ENCODE assay signal across 8 cellular contexts in the genomic region with DNA sequence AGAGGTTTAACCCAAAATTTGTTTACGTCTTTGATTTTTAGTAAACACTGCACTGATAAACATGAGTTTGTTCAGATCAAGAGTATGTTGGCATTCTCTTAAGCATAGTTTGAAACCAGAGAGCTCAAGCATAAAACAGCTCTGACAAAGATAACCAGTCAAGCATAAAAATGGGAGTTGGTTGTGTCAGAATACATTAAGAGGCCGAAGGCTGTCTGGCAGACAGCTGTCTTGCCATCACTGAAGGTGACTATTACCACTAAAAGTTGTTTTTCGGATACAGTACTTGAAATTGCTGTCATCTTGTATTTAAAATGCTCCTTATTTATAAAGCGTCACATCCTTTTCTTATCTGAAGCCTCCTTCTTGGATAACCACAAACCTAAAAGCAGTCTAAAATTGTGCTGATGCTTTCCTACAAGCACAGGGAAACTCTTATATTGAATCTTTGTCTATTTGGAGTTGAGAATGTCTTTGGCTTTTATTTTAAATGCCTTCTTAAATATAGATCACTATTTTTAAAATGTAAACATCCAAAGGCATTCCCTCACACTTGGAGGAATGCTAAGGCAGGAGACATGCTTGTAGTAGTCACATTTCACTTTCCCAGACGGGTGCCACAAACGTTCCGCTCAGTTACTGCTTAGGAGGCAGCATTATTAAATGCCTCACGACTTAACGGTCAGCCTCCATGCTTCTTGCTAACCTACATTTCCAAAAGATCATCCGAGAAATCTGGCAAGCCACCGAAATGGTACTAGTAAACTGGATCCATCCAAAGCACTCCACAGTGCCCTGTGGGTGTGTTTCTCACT. TPM values are rescaled to one million over a fixed set of nuclear protein-coding genes. Genes with fewer than 3 reads are reported as not detected.
DNase-seq lines count a peak whose midpoint lies in the region; ATAC-seq and TF ChIP-seq lines count a peak whose summit lies in the region.

No MANE protein-coding gene starts in this region.

- H3K27me3 ChIP-seq in hepatocyte = no peaks in the 10 kb centered on the region

- H3K27me3 Mint-ChIP-seq in activated CD4-positive, alpha-beta T cell treated with anti-CD3 and anti-CD28 coated beads, Interleukin-2, amount 10 ng/mL, durations not matched to agents 7 days and 5 days = peaks cover 66% of the 10 kb centered on the region
- peaks cover 48 to 65% of the 10 kb centered on the region in 2 donors for H3K27me3 Mint-ChIP-seq in T-cell

- peak overlapping the region; percentile 8 for H3K4me3 Mint-ChIP-seq in activated CD4-positive, alpha-beta T cell treated with anti-CD3 and anti-CD28 coated beads, Interleukin-2, amount 10 ng/mL, durations not matched to agents 7 days and 5 days
- H3K4me3 Mint-ChIP-seq in T-cell = peak overlapping the region; percentile 34 to 39 (median 38)

- H3K4me2 ChIP-seq in hepatocyte = peak overlapping the region; percentile 95

- H4K20me1 ChIP-seq in hepatocyte (ENCODE audit: insufficient read depth, poor library complexity, severe bottlenecking) = no peaks in the 10 kb centered on the region

- 22% methylated on average over 11 of the region's 11 CpGs for WGBS in hepatocyte (ENCODE audit: low lambda C conversion rate, missing lambda C conversion rate)

- peaks cover 40% of the 10 kb centered on the region for H3K79me2 ChIP-seq in hepatocyte

- CTCF ChIA-PET in activated CD4-positive, alpha-beta T cell treated with anti-CD3 and anti-CD28 coated beads, Interleukin-2, amount 10 ng/mL, durations not matched to agents 7 days and 5 days (lab: Charles Lee) = no interaction called here
- CTCF ChIA-PET in T-cell (lab: Charles Lee) = no interaction called here

- DNase-seq in activated CD4-positive, alpha-beta T cell treated with anti-CD3 and anti-CD28 coated beads, Interleukin-2, amount 10 ng/mL, durations not matched to agents 7 days and 5 days = no peak
- no peak for DNase-seq in activated CD4-positive, alpha-beta T cell treated with anti-CD3 and anti-CD28 coated beads, Interleukin-2, amount 50 U/mL, for 4 hours
- DNase-seq in T-cell (no peak), hepatocyte (ENCODE audit: low spot score) (no peak), islet precursor cell (no peak)
- DNase-seq in activated naive CD4-positive, alpha-beta T cell treated with Interleukin-2 at 50 U/mL for 16 hours = no peak

- H3K27ac ChIP-seq in hepatocyte (peak overlapping the region; percentile 89), skin epidermis (peak overlapping the region in 4 of 21 experiments; percentile 32 to 74 (median 68))

- no peak for TF ChIP-seq CTCF in hepatocyte (IDR thresholded peaks at IDR 0.05; ENCODE audit: poor library complexity)

- ATAC-seq in T-cell (replicated peaks in 1 of 4) (no peak), GM19035 (IDR thresholded peaks at IDR 0.05; ENCODE audit: unreplicated experiment) (no peak)

- H3K4me1 Mint-ChIP-seq in activated CD4-positive, alpha-beta T cell treated with anti-CD3 and anti-CD28 coated beads, Interleukin-2, amount 10 ng/mL, durations not matched to agents 7 days and 5 days = peaks cover 3% of the 10 kb centered on the region
- peaks cover 0 to 12% (median 11%) of the 10 kb centered on the region in 3 donors for H3K4me1 Mint-ChIP-seq in T-cell

- no peaks in the 10 kb centered on the region for H3K36me3 ChIP-seq in hepatocyte (replicated peaks; ENCODE audit: insufficient read depth, low read depth)

- H3K9me3 Mint-ChIP-seq in activated CD4-positive, alpha-beta T cell treated with anti-CD3 and anti-CD28 coated beads, Interleukin-2, amount 10 ng/mL, durations not matched to agents 7 days and 5 days = no peaks in the 10 kb centered on the region
- H3K9me3 Mint-ChIP-seq in T-cell = no peaks in the 10 kb centered on the region

- peak overlapping the region; percentile 58 for H2AFZ ChIP-seq in hepatocyte

- no peaks in the 10 kb centered on the region for H3K9me3 ChIP-seq in hepatocyte (ENCODE audit: low read depth)

- POLR2A ChIA-PET in activated CD4-positive, alpha-beta T cell treated with anti-CD3 and anti-CD28 coated beads, Interleukin-2, amount 10 ng/mL, durations not matched to agents 7 days and 5 days (lab: Charles Lee) = no interaction called here
- POLR2A ChIA-PET in T-cell (lab: Charles Lee) = interaction anchor here in 1 of 2 donors (0.6 kb wide), 1 partner anchor 33 kb away, joined by 3 read pairs; no protein-coding TSS in a partner anchor

- no peaks in the 10 kb centered on the region for H3K36me3 Mint-ChIP-seq in activated CD4-positive, alpha-beta T cell treated with anti-CD3 and anti-CD28 coated beads, Interleukin-2, amount 10 ng/mL, durations not matched to agents 7 days and 5 days (ENCODE audit: low read depth)
- H3K36me3 Mint-ChIP-seq in T-cell = no peaks in the 10 kb centered on the region

- H3K27ac Mint-ChIP-seq in activated CD4-positive, alpha-beta T cell treated with anti-CD3 and anti-CD28 coated beads, Interleukin-2, amount 10 ng/mL, durations not matched to agents 7 days and 5 days = no peak overlapping the region
- H3K27ac Mint-ChIP-seq in T-cell = no peak overlapping the region

- no peaks in the 10 kb centered on the region for H3K9me2 ChIP-seq in hepatocyte (replicated peaks; ENCODE audit: insufficient read depth)

- H3K4me3 ChIP-seq in hepatocyte (peak overlapping the region; percentile 15), skin epidermis (peak overlapping the region in 5 of 7 experiments; percentile 50 to 62 (median 54))

- H3K4me1 ChIP-seq in hepatocyte (ENCODE audit: insufficient read depth) = peaks cover 4% of the 10 kb centered on the region

RNA-seq across cellular contexts. Expression of a gene that starts 1.6 kb away (rescaled TPM):
- total RNA-seq in activated CD4-positive, alpha-beta T cell treated with anti-CD3 and anti-CD28 coated beads, Interleukin-2, amount 10 ng/mL, durations not matched to agents 7 days and 5 days = not detected
- under 1 TPM in 2 of 5 donors, not detected in 3; 0.09 to 0.35 TPM for total RNA-seq in T-cell
- 5.8 and 6.6 TPM in 2 replicates for total RNA-seq in hepatocyte
- polyA plus RNA-seq in hepatocyte = 3.2 and 4.1 TPM in 2 replicates
